ENCODE assay signal across 29 cellular contexts in the genomic region with DNA sequence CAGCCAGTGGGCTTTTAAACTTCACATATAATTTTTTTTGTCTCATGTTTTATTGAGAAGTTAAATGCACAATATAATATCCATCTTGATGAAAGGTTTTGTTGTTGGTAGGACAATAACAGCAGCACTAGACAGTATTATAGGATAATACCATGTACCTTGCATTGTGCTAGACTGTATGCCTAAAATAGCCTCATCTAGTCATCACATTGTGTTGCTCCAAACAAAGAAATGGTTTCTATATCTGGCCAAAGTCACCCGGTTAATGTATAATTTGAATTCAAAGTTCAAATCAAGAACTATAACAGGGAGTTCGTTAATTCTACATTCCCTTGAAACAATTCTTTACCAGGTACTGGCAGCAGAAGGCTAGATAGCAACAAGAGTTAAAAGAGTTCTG.
"Had no signal": no experiment of that assay in that cellular context is flagged by ENCODE, and none has a peak within 500 bp of the region (broad histone marks: within the 10 kb centered on the region; RNA-seq: fewer than 3 reads in every experiment).

No MANE protein-coding gene starts in this region.

- H3K4me3 ChIP-seq: ascending aorta, breast epithelium, cardiac muscle cell, esophagus muscularis mucosa, gastrocnemius medialis had no signal

- H3K4me1 ChIP-seq: ascending aorta, breast epithelium had no signal

- H3K36me3 ChIP-seq: ascending aorta, breast epithelium, cardiac muscle cell, esophagus muscularis mucosa, gastrocnemius medialis had no signal

- H3K9me3 Mint-ChIP-seq: activated CD4-positive, alpha-beta memory T cell treated with anti-CD3 and anti-CD28 coated beads, Interleukin-2, amount 10 ng/mL, durations not matched to agents 7 days and 5 days; activated CD4-positive, alpha-beta T cell treated with anti-CD3 and anti-CD28 coated beads, Interleukin-2, amount 10 ng/mL, durations not matched to agents 24 days and 14 days; activated naive CD4-positive, alpha-beta T cell treated with anti-CD3 and anti-CD28 coated beads, Interleukin-2, amount 10 ng/mL, durations not matched to agents 7 days and 5 days; activated naive CD8-positive, alpha-beta T cell treated with anti-CD3 and anti-CD28 coated beads, Interleukin-2, amount 10 ng/mL, durations not matched to agents 7 days and 5 days; brain had no signal

- H3K27ac ChIP-seq: ascending aorta, breast epithelium, cardiac muscle cell, esophagus muscularis mucosa, foreskin keratinocyte, gastrocnemius medialis had no signal

- H3K27ac Mint-ChIP-seq: activated CD4-positive, alpha-beta memory T cell treated with anti-CD3 and anti-CD28 coated beads, Interleukin-2, amount 10 ng/mL, durations not matched to agents 7 days and 5 days; activated CD4-positive, alpha-beta T cell treated with anti-CD3 and anti-CD28 coated beads for 36 hours; activated CD4-positive, alpha-beta T cell treated with anti-CD3 and anti-CD28 coated beads, Interleukin-2, amount 10 ng/mL, durations not matched to agents 24 days and 14 days; activated naive CD4-positive, alpha-beta T cell treated with anti-CD3 and anti-CD28 coated beads, Interleukin-2, amount 10 ng/mL, durations not matched to agents 7 days and 5 days; activated naive CD4-positive, alpha-beta T cell treated with anti-CD3 and anti-CD28 coated beads, Interleukin-2, amount 50 U/mL, for 72 hours; activated naive CD8-positive, alpha-beta T cell treated with anti-CD3 and anti-CD28 coated beads, Interleukin-2, amount 10 ng/mL, durations not matched to agents 7 days and 5 days; activated T-cell treated with anti-CD3 and anti-CD28 coated beads, Interleukin-2, amount 50 U/mL, for 24 hours; activated T-cell treated with anti-CD3 and anti-CD28 coated beads, Interleukin-2, amount 50 U/mL, for 72 hours; brain; effector memory CD8-positive, alpha-beta T cell had no signal

- H3K27me3 ChIP-seq: ascending aorta, breast epithelium, cardiac muscle cell, esophagus muscularis mucosa, foreskin keratinocyte, gastrocnemius medialis had no signal

- H3K4me1 Mint-ChIP-seq: activated CD4-positive, alpha-beta memory T cell treated with anti-CD3 and anti-CD28 coated beads, Interleukin-2, amount 10 ng/mL, durations not matched to agents 7 days and 5 days; activated CD4-positive, alpha-beta T cell treated with anti-CD3 and anti-CD28 coated beads for 36 hours; activated CD4-positive, alpha-beta T cell treated with anti-CD3 and anti-CD28 coated beads, Interleukin-2, amount 10 ng/mL, durations not matched to agents 24 days and 14 days; activated naive CD4-positive, alpha-beta T cell treated with anti-CD3 and anti-CD28 coated beads, Interleukin-2, amount 10 ng/mL, durations not matched to agents 7 days and 5 days; activated naive CD8-positive, alpha-beta T cell treated with anti-CD3 and anti-CD28 coated beads, Interleukin-2, amount 10 ng/mL, durations not matched to agents 7 days and 5 days had no signal

- H3K36me3 Mint-ChIP-seq: activated naive CD4-positive, alpha-beta T cell treated with anti-CD3 and anti-CD28 coated beads, Interleukin-2, amount 10 ng/mL, durations not matched to agents 7 days and 5 days; activated naive CD4-positive, alpha-beta T cell treated with anti-CD3 and anti-CD28 coated beads, Interleukin-2, amount 50 U/mL, for 72 hours; activated naive CD8-positive, alpha-beta T cell treated with anti-CD3 and anti-CD28 coated beads, Interleukin-2, amount 10 ng/mL, durations not matched to agents 7 days and 5 days; brain had no signal

- H3K9me3 ChIP-seq: ascending aorta, breast epithelium, esophagus muscularis mucosa, gastrocnemius medialis had no signal

- H3K27me3 Mint-ChIP-seq: activated CD4-positive, alpha-beta memory T cell treated with anti-CD3 and anti-CD28 coated beads, Interleukin-2, amount 10 ng/mL, durations not matched to agents 7 days and 5 days; activated CD4-positive, alpha-beta T cell treated with anti-CD3 and anti-CD28 coated beads for 36 hours; activated CD4-positive, alpha-beta T cell treated with anti-CD3 and anti-CD28 coated beads, Interleukin-2, amount 10 ng/mL, durations not matched to agents 24 days and 14 days; activated naive CD4-positive, alpha-beta T cell treated with anti-CD3 and anti-CD28 coated beads, Interleukin-2, amount 10 ng/mL, durations not matched to agents 7 days and 5 days; activated naive CD8-positive, alpha-beta T cell treated with anti-CD3 and anti-CD28 coated beads, Interleukin-2, amount 10 ng/mL, durations not matched to agents 7 days and 5 days; effector memory CD8-positive, alpha-beta T cell had no signal

- H3K4me3 Mint-ChIP-seq: activated CD4-positive, alpha-beta memory T cell treated with anti-CD3 and anti-CD28 coated beads, Interleukin-2, amount 10 ng/mL, durations not matched to agents 7 days and 5 days; activated CD4-positive, alpha-beta T cell treated with anti-CD3 and anti-CD28 coated beads for 36 hours; activated CD4-positive, alpha-beta T cell treated with anti-CD3 and anti-CD28 coated beads, Interleukin-2, amount 10 ng/mL, durations not matched to agents 24 days and 14 days; activated naive CD4-positive, alpha-beta T cell treated with anti-CD3 and anti-CD28 coated beads, Interleukin-2, amount 10 ng/mL, durations not matched to agents 7 days and 5 days; activated naive CD8-positive, alpha-beta T cell treated with anti-CD3 and anti-CD28 coated beads, Interleukin-2, amount 10 ng/mL, durations not matched to agents 7 days and 5 days; activated T-cell treated with anti-CD3 and anti-CD28 coated beads, Interleukin-2, amount 50 U/mL, for 24 hours; activated T-cell treated with anti-CD3 and anti-CD28 coated beads, Interleukin-2, amount 50 U/mL, for 72 hours; brain; effector memory CD8-positive, alpha-beta T cell had no signal

- DNase-seq: activated CD4-positive, alpha-beta memory T cell treated with anti-CD3 and anti-CD28 coated beads, Interleukin-2, amount 10 ng/mL, durations not matched to agents 7 days and 5 days; activated CD4-positive, alpha-beta T cell treated with anti-CD3 and anti-CD28 coated beads for 36 hours; activated CD4-positive, alpha-beta T cell treated with anti-CD3 and anti-CD28 coated beads, Interleukin-2, amount 10 ng/mL, durations not matched to agents 24 days and 14 days; activated CD4-positive, CD25-positive, alpha-beta regulatory T cell; activated CD4-positive, CD25-positive, alpha-beta regulatory T cell treated with anti-CD3 and anti-CD28 coated beads, Interleukin-2, amount 50 U/mL, for 72 hours; activated CD8-positive, alpha-beta memory T cell treated with anti-CD3 and anti-CD28 coated beads, Interleukin-2, amount 50 U/mL, for 48 hours; activated gamma-delta T cell; activated naive CD4-positive, alpha-beta T cell; activated naive CD4-positive, alpha-beta T cell treated with anti-CD3 and anti-CD28 coated beads, Interleukin-2, amount 10 ng/mL, durations not matched to agents 7 days and 5 days; activated naive CD8-positive, alpha-beta T cell treated with anti-CD3 and anti-CD28 coated beads, Interleukin-2, amount 10 ng/mL, durations not matched to agents 7 days and 5 days; activated T-cell treated with anti-CD3 and anti-CD28 coated beads for 4 hours; activated T-cell treated with anti-CD3 and anti-CD28 coated beads, Interleukin-2, amount 50 U/mL, for 24 hours; activated T-cell treated with anti-CD3 and anti-CD28 coated beads, Interleukin-2, amount 50 U/mL, for 72 hours; central memory CD4-positive, alpha-beta T cell; cortex of kidney; dermis blood vessel endothelial cell; effector CD4-positive, alpha-beta T cell; effector memory CD8-positive, alpha-beta T cell; erythroblast; foreskin keratinocyte; gastrocnemius medialis; glutamatergic neuron; T-helper 2 cell had no signal
